ENCODE assay signal across 1 cellular context in genomic region chr6:24403501-24403824, GRCh38.
TF ChIP-seq lines count a peak whose summit lies in the region.

No MANE protein-coding gene starts in this region.

TF ChIP-seq in GM12878, 131 proteins besides CTCF, POLR2A, EP300 and RAD21 (continued from another document):
- no peak for TF ChIP-seq ZBTB4 (CRISPR knock-in tag; IDR thresholded peaks at IDR 0.05)
TF ChIP-seq in GM12878: peak in this region for 0.
